Comparison of ENCODE assay signal across 18 cellular contexts in genomic region chrX:118541482-118541881, GRCh38.
"Had no signal": no experiment of that assay in that cellular context is flagged by ENCODE, and none has a peak within 500 bp of the region (broad histone marks: within the 10 kb centered on the region; RNA-seq: fewer than 3 reads in every experiment).

No MANE protein-coding gene starts in this region.

- ATAC-seq: heart right ventricle, psoas muscle, right cardiac atrium had no signal

- H3K9me3 Mint-ChIP-seq: activated T-helper 2 cell treated with anti-CD3 and anti-CD28 coated beads, Interferon-gamma antibody, Interleukin-2, Interleukin-4, amounts not matched to agents 10 μg/mL and 5 μg/mL and 100 μg/mL, durations not matched to agents 14 hours and 24 hours and 36 hours; stimulated activated naive CD8-positive, alpha-beta T cell treated with anti-CD3 and anti-CD28 coated beads, Interleukin-15, Interleukin-2, amounts not matched to agents 100 ng/mL and 50 ng/mL, for 24 hours had no signal

- H3K9me3 ChIP-seq: ascending aorta, breast epithelium, esophagus muscularis mucosa, left ventricle myocardium inferior, psoas muscle, transverse colon, uterus had no signal

- H3K4me3 Mint-ChIP-seq: stimulated activated naive CD8-positive, alpha-beta T cell treated with anti-CD3 and anti-CD28 coated beads, Interleukin-15, Interleukin-2, amounts not matched to agents 100 ng/mL and 50 ng/mL, for 24 hours had no signal

- H3K27me3 Mint-ChIP-seq: stimulated activated naive CD8-positive, alpha-beta T cell treated with anti-CD3 and anti-CD28 coated beads, Interleukin-15, Interleukin-2, amounts not matched to agents 100 ng/mL and 50 ng/mL, for 24 hours had no signal

- DNase-seq: activated CD4-positive, alpha-beta T cell treated with anti-CD3 and anti-CD28 coated beads for 1 hour; activated CD8-positive, alpha-beta memory T cell treated with anti-CD3 and anti-CD28 coated beads for 24 hours; cerebellar nuclear complex; cortex of kidney; heart right ventricle; kidney glomerular epithelial cell; left ventricle myocardium inferior; psoas muscle; right cardiac atrium; stimulated activated CD4-positive, alpha-beta T cell treated with anti-CD3 and anti-CD28 coated beads, Interleukin-2, amount 100 ng/mL, for 24 hours; T-helper 2 cell; transverse colon; uterus had no signal

- H3K27ac Mint-ChIP-seq: activated T-helper 2 cell treated with anti-CD3 and anti-CD28 coated beads, Interferon-gamma antibody, Interleukin-2, Interleukin-4, amounts not matched to agents 10 μg/mL and 5 μg/mL and 100 μg/mL, durations not matched to agents 14 hours and 24 hours and 36 hours; stimulated activated naive CD8-positive, alpha-beta T cell treated with anti-CD3 and anti-CD28 coated beads, Interleukin-15, Interleukin-2, amounts not matched to agents 100 ng/mL and 50 ng/mL, for 24 hours had no signal
